In the genomic region with DNA sequence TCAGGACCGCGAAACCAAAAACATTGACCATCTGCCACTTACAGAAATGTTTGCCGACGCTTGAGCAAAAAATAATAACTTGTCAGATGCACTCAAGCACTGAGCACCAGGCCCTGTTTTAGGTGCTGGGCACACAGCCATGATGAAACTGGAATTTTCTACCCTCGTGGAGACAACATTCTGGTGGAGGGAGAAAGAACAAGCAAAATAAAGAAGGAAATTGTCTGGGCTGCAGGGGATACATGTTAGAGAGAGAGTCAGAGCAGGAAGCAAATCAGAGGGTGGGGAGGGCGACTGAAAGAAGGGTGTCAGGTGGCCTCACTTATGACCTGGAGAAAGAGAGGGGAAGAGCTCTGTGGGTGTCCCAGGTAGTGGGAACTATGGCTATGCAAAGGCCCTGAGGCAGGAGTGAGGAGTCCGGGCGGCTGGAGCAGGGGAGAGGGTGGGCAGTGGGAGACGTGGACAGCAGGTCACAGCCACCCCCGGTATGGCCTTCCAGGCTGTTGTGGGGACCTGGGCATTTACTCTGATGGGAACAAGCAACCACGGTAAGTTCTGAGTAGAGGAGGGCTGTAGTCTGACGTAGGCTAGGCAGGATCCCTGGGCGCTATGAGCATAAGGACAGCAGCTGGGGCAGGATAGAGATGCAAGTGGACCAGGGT, we compare ENCODE assay signal across 19 cellular contexts.
DNase-seq lines count a peak whose midpoint lies in the region; ATAC-seq and TF ChIP-seq lines count a peak whose summit lies in the region.
"Had no signal": no experiment of that assay in that cellular context is flagged by ENCODE, and none has a peak within 500 bp of the region (broad histone marks: within the 10 kb centered on the region; RNA-seq: fewer than 3 reads in every experiment).

No MANE protein-coding gene starts in this region.

- TF ChIP-seq POLR2A in spleen (IDR thresholded peaks at IDR 0.05) (no peak), sigmoid colon (IDR thresholded peaks at IDR 0.05) (no peak)

- no peaks in the 10 kb centered on the region for H3K27me3 ChIP-seq in spleen (replicated peaks in 1 of 7)
- peaks cover 0 to 7% (median 0%) of the 10 kb centered on the region in 3 donors for H3K27me3 ChIP-seq in sigmoid colon
- H3K27me3 ChIP-seq: foreskin keratinocyte, vagina had no signal

- no peak for TF ChIP-seq EP300 in sigmoid colon (IDR thresholded peaks at IDR 0.05)

- peaks cover 15% of the 10 kb centered on the region for H3K27me3 Mint-ChIP-seq in activated naive CD4-positive, alpha-beta T cell treated with anti-CD3 and anti-CD28 coated beads, Interleukin-2, amount 10 ng/mL, durations not matched to agents 7 days and 5 days
- H3K27me3 Mint-ChIP-seq: activated naive CD4-positive, alpha-beta T cell treated with anti-CD3 and anti-CD28 coated beads, Interleukin-2, amount 50 U/mL, for 24 hours had no signal

- H3K36me3 ChIP-seq in spleen (no peaks in the 10 kb centered on the region), sigmoid colon (no peaks in the 10 kb centered on the region)
- H3K36me3 ChIP-seq: vagina had no signal

- intact Hi-C loops in spleen (cut with DNase I; ENCODE audit: low total_unique reads): no loop called here
- intact Hi-C loops in sigmoid colon (cut with DNase I): no loop called here

- H3K27ac ChIP-seq in spleen: no peak overlapping the region
- H3K27ac ChIP-seq in sigmoid colon: no peak overlapping the region
- H3K27ac ChIP-seq: epithelial cell of prostate, foreskin keratinocyte, vagina had no signal

- no peaks in the 10 kb centered on the region for H3K4me1 Mint-ChIP-seq in activated naive CD4-positive, alpha-beta T cell treated with anti-CD3 and anti-CD28 coated beads, Interleukin-2, amount 10 ng/mL, durations not matched to agents 7 days and 5 days
- H3K4me1 Mint-ChIP-seq: activated naive CD4-positive, alpha-beta T cell treated with anti-CD3 and anti-CD28 coated beads, Interleukin-2, amount 50 U/mL, for 24 hours; GM23338 had no signal

- no peak overlapping the region for H3K4me3 Mint-ChIP-seq in activated naive CD4-positive, alpha-beta T cell treated with anti-CD3 and anti-CD28 coated beads, Interleukin-2, amount 10 ng/mL, durations not matched to agents 7 days and 5 days
- H3K4me3 Mint-ChIP-seq: activated naive CD4-positive, alpha-beta T cell treated with anti-CD3 and anti-CD28 coated beads, Interleukin-2, amount 50 U/mL, for 24 hours; CD4-positive, CD25-positive, alpha-beta regulatory T cell; GM23338; T-helper 17 cell had no signal

- H3K9me3 ChIP-seq in spleen: peaks cover 0 to 8% (median 0%) of the 10 kb centered on the region in 8 donors
- no peaks in the 10 kb centered on the region for H3K9me3 ChIP-seq in sigmoid colon
- H3K9me3 ChIP-seq: vagina had no signal

- ATAC-seq in HG02970 (IDR thresholded peaks at IDR 0.05; ENCODE audit: low FRiP score, unreplicated experiment): no peak
- ATAC-seq: foreskin keratinocyte, GM23338, T-helper 17 cell had no signal

- TF ChIP-seq CTCF in spleen (IDR thresholded peaks at IDR 0.05 in 8 of 11, conservative IDR thresholded peaks at IDR 0.05 in 3 of 11) (no peak), sigmoid colon (IDR thresholded peaks at IDR 0.05) (no peak)

- H3K36me3 Mint-ChIP-seq in activated naive CD4-positive, alpha-beta T cell treated with anti-CD3 and anti-CD28 coated beads, Interleukin-2, amount 10 ng/mL, durations not matched to agents 7 days and 5 days: no peaks in the 10 kb centered on the region
- H3K36me3 Mint-ChIP-seq: activated naive CD4-positive, alpha-beta T cell treated with anti-CD3 and anti-CD28 coated beads, Interleukin-2, amount 50 U/mL, for 24 hours; CD4-positive, CD25-positive, alpha-beta regulatory T cell had no signal

- 90 to 97% (median 91%) methylated on average over 13 of the region's 13 CpGs for WGBS in spleen, 5 donors
- 92 to 95% methylated on average over 13 of the region's 13 CpGs for WGBS in sigmoid colon, 2 donors

- H3K9me3 Mint-ChIP-seq in activated naive CD4-positive, alpha-beta T cell treated with anti-CD3 and anti-CD28 coated beads, Interleukin-2, amount 10 ng/mL, durations not matched to agents 7 days and 5 days: peaks cover 3% of the 10 kb centered on the region
- H3K9me3 Mint-ChIP-seq: activated naive CD4-positive, alpha-beta T cell treated with anti-CD3 and anti-CD28 coated beads, Interleukin-2, amount 50 U/mL, for 24 hours; CD4-positive, CD25-positive, alpha-beta regulatory T cell had no signal

- H3K4me1 ChIP-seq in spleen: peaks cover 0 to 27% (median 20%) of the 10 kb centered on the region in 6 donors
- no peaks in the 10 kb centered on the region for H3K4me1 ChIP-seq in sigmoid colon
- H3K4me1 ChIP-seq: foreskin keratinocyte had no signal

- H3K4me3 ChIP-seq in spleen (no peak overlapping the region), sigmoid colon (no peak overlapping the region)
- H3K4me3 ChIP-seq: GM23338, vagina had no signal

- CTCF ChIA-PET in activated naive CD4-positive, alpha-beta T cell treated with anti-CD3 and anti-CD28 coated beads, Interleukin-2, amount 10 ng/mL, durations not matched to agents 7 days and 5 days (lab: Charles Lee): no interaction called here

- H3K27ac Mint-ChIP-seq in activated naive CD4-positive, alpha-beta T cell treated with anti-CD3 and anti-CD28 coated beads, Interleukin-2, amount 10 ng/mL, durations not matched to agents 7 days and 5 days: no peak overlapping the region
- H3K27ac Mint-ChIP-seq: activated naive CD4-positive, alpha-beta T cell treated with anti-CD3 and anti-CD28 coated beads, Interleukin-2, amount 50 U/mL, for 24 hours; CD4-positive, CD25-positive, alpha-beta regulatory T cell; GM23338; T-helper 17 cell had no signal

- DNase-seq in activated naive CD4-positive, alpha-beta T cell treated with anti-CD3 and anti-CD28 coated beads, Interleukin-2, amount 10 ng/mL, durations not matched to agents 7 days and 5 days: peak; percentile 8
- no peak for DNase-seq in activated naive CD4-positive, alpha-beta T cell treated with Interleukin-2 at 50 U/mL for 16 hours
- peak; percentile 2 for DNase-seq in NCI-H1694 treated with DMSO at 0.1 percent for 48 hours (lab: John Stamatoyannopoulos, UW)
- peak; percentile 23 for DNase-seq in ecto neural progenitor cell (ENCODE audit: low spot score)
- peak; percentile 47 for DNase-seq in spleen
- no peak for DNase-seq in SHP77 (lab: John Stamatoyannopoulos, UW)
- DNase-seq in sigmoid colon: no peak
- DNase-seq: CD4-positive, CD25-positive, alpha-beta regulatory T cell; DMS79 treated with DMSO at 0.1 percent for 48 hours; foreskin keratinocyte; NCI-H1436 treated with DMSO at 0.1 percent for 48 hours; NCI-H2227 treated with DMSO at 0.1 percent for 48 hours; retina had no signal

Comparison
In these comparisons a context has a peak if more than half of its experiments do, and no peak if none do; other contexts are left out.
1. DNase-seq: peak in activated naive CD4-positive, alpha-beta T cell treated with anti-CD3 and anti-CD28 coated beads, Interleukin-2, amount 10 ng/mL, durations not matched to agents 7 days and 5 days (single experiment), NCI-H1694 treated with DMSO at 0.1 percent for 48 hours (single experiment), ecto neural progenitor cell (single experiment) and spleen (single experiment); none in activated naive CD4-positive, alpha-beta T cell treated with Interleukin-2 at 50 U/mL for 16 hours (single experiment), SHP77 (0 of 2) and sigmoid colon (single experiment).